7 cellular contexts compared by ENCODE assay signal in genomic region chr4:168917150-168917779, GRCh38.
DNase-seq lines count a peak whose midpoint lies in the region; ATAC-seq, FAIRE-seq and TF ChIP-seq lines count a peak whose summit lies in the region.

No MANE protein-coding gene starts in this region.

- peak; percentile 41 for ATAC-seq in upper lobe of right lung
- ATAC-seq in HG02678 (IDR thresholded peaks at IDR 0.05; ENCODE audit: unreplicated experiment) = no peak
- no peak for ATAC-seq in HG02970 (IDR thresholded peaks at IDR 0.05; ENCODE audit: low FRiP score, unreplicated experiment)

- peak; percentile 97 for FAIRE-seq in TTC549 (lab: Jason Lieb, UNC)

- no peak overlapping the region for H3K4me2 ChIP-seq in KMS-11

- peak; percentile 34 for DNase-seq in GM10266 (ENCODE audit: extremely low spot score)
- peak; percentile 27 for DNase-seq in iPS DF 6.9 (ENCODE audit: low read depth, low spot score)
- no peak for DNase-seq in upper lobe of right lung

- H4K20me1 ChIP-seq in KMS-11 (ENCODE audit: insufficient read depth) = no peaks in the 10 kb centered on the region

- no peaks in the 10 kb centered on the region for H3K79me2 ChIP-seq in KMS-11 (ENCODE audit: insufficient read depth, low read depth)

- H3K27me3 ChIP-seq in KMS-11 (ENCODE audit: insufficient read depth, low read depth) (no peaks in the 10 kb centered on the region), iPS DF 6.9 (ENCODE audit: control insufficient read depth, insufficient read depth, low read length) (no peaks in the 10 kb centered on the region), upper lobe of right lung (no peaks in the 10 kb centered on the region)

- H3K9ac ChIP-seq in KMS-11 = no peak overlapping the region

- H3K36me3 ChIP-seq in KMS-11 (ENCODE audit: insufficient read depth) (no peaks in the 10 kb centered on the region), iPS DF 6.9 (ENCODE audit: control insufficient read depth, insufficient read depth, low read length) (no peaks in the 10 kb centered on the region), upper lobe of right lung (peaks cover 69% of the 10 kb centered on the region)

- peak; percentile 55 for TF ChIP-seq CTCF in GM10266 (IDR thresholded peaks at IDR 0.05; ENCODE audit: control insufficient read depth, insufficient read depth, low read depth, missing control alignments)
- TF ChIP-seq CTCF in KMS-11 (conservative IDR thresholded peaks at IDR 0.05; ENCODE audit: low read depth, low read length) = peak; percentile 83
- peak; percentile 60 for TF ChIP-seq CTCF in upper lobe of right lung (IDR thresholded peaks at IDR 0.05)

- no peak overlapping the region for H3K27ac ChIP-seq in KMS-11
- no peak overlapping the region for H3K27ac ChIP-seq in iPS DF 6.9 (ENCODE audit: low read length)
- no peak overlapping the region for H3K27ac ChIP-seq in upper lobe of right lung

- intact Hi-C loops in upper lobe of right lung (cut with DNase I) = no loop called here

- H3K9me3 ChIP-seq in iPS DF 6.9 (ENCODE audit: control insufficient read depth, insufficient read depth, low read length) (no peaks in the 10 kb centered on the region), upper lobe of right lung (no peaks in the 10 kb centered on the region)

- no CpG with 5 or more reads among the region's 8 CpGs for WGBS in iPS DF 6.9 (ENCODE audit: insufficient coverage, insufficient read length)

- no peak overlapping the region for H3K4me3 ChIP-seq in KMS-11 (IDR thresholded peaks at IDR 0.05; ENCODE audit: insufficient read depth, low read depth, low read length)
- H3K4me3 ChIP-seq in iPS DF 6.9 (ENCODE audit: low read length) = no peak overlapping the region
- no peak overlapping the region for H3K4me3 ChIP-seq in upper lobe of right lung

- no peak overlapping the region for H2AFZ ChIP-seq in KMS-11 (ENCODE audit: low read depth)

- H3K4me1 ChIP-seq in KMS-11 (ENCODE audit: low read depth, poor library complexity, severe bottlenecking) (no peaks in the 10 kb centered on the region), iPS DF 6.9 (ENCODE audit: control insufficient read depth, insufficient read depth, low read length) (no peaks in the 10 kb centered on the region; the same call in 1 of the 2 replicates), upper lobe of right lung (no peaks in the 10 kb centered on the region)
